Comparison of ENCODE assay signal across 1 cellular context in genomic region chr19:1905863-1906375, GRCh38.
TF ChIP-seq lines count a peak whose summit lies in the region.

No MANE protein-coding gene starts in this region.

TF ChIP-seq in GM12878, 131 proteins besides CTCF, POLR2A, EP300 and RAD21:
- no peak for TF ChIP-seq FOXK2 (IDR thresholded peaks at IDR 0.05)
- TF ChIP-seq, protein P1, sequence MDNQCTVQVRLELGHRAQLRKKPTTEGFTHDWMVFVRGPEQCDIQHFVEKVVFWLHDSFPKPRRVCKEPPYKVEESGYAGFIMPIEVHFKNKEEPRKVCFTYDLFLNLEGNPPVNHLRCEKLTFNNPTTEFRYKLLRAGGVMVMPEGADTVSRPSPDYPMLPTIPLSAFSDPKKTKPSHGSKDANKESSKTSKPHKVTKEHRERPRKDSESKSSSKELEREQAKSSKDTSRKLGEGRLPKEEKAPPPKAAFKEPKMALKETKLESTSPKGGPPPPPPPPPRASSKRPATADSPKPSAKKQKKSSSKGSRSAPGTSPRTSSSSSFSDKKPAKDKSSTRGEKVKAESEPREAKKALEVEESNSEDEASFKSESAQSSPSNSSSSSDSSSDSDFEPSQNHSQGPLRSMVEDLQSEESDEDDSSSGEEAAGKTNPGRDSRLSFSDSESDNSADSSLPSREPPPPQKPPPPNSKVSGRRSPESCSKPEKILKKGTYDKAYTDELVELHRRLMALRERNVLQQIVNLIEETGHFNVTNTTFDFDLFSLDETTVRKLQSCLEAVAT (IDR thresholded peaks at IDR 0.05), result peak; percentile 63
- peak; percentile 58 for TF ChIP-seq MEF2B (IDR thresholded peaks at IDR 0.05; ENCODE audit: partially characterized antibody, poor library complexity, severe bottlenecking)
TF ChIP-seq in GM12878: peak in this region for 2.
